9 cellular contexts compared by ENCODE assay signal in the genomic region with DNA sequence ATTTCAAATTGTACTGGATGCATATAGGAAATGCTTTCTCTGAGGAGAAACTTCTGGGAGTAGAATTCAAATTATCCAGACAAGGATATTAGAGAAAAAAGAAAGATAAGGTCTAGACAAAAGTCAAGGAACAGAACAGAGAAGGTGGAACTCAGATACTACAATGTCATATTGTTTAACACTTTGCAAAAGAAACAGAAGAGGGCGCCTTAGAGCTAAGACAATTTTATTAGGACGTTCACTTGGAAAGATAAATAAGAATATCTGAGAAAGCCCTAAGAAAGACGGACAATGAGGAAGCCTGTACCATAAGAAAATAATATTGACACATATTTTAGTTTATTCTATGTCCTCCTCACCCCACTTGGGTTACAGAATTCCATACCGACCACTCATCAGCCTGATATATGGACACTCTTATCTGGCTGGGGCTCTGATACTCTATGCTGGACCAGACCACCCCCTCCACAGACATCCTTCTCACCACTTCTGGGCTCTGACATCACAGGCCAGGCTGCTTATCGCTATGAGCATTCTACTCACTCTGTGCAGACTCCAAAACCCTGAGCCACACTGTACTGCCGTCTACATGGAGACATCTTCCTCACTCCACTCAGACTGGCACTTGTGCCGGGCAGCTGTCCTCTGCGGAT. TPM values are rescaled to one million over a fixed set of nuclear protein-coding genes. Genes with fewer than 3 reads are reported as not detected.
DNase-seq lines count a peak whose midpoint lies in the region; ATAC-seq, FAIRE-seq and TF ChIP-seq lines count a peak whose summit lies in the region.
"Had no signal": no experiment of that assay in that cellular context is flagged by ENCODE, and none has a peak within 500 bp of the region (broad histone marks: within the 10 kb centered on the region; RNA-seq: fewer than 3 reads in every experiment).

No MANE protein-coding gene starts in this region.

- WGBS in endodermal cell (ENCODE audit: insufficient coverage in 1 of 2, insufficient read length in 1 of 2), 2 experiments = 55 to 73% methylated on average over 5 to 7 of the region's 8 CpGs

- no peak overlapping the region for H3K27ac Mint-ChIP-seq in endodermal cell
- peak overlapping the region in 2 of 10 donors; percentile 29 to 49 for H3K27ac Mint-ChIP-seq in naive thymus-derived CD8-positive, alpha-beta T cell

- CTCF ChIA-PET in AG04450 (lab: Charles Lee) = interaction anchor here (0.6 to 2.9 kb wide), 15 partner anchors 9 to 851 kb away, joined by 3 to 22 read pairs (median 3); partner anchors contain the start of genes AK3 and JAK2

- no peaks in the 10 kb centered on the region for H3K79me2 ChIP-seq in OCI-LY3 (ENCODE audit: low read length)

- no peak overlapping the region for H2AFZ ChIP-seq in OCI-LY3 (ENCODE audit: low read depth, low read length)

- H3K9me3 Mint-ChIP-seq in endodermal cell = peaks cover 5% of the 10 kb centered on the region
- no peaks in the 10 kb centered on the region for H3K9me3 Mint-ChIP-seq in naive thymus-derived CD8-positive, alpha-beta T cell

- no peaks in the 10 kb centered on the region for H3K36me3 Mint-ChIP-seq in endodermal cell (ENCODE audit: low read depth)
- H3K36me3 Mint-ChIP-seq in naive thymus-derived CD8-positive, alpha-beta T cell = no peaks in the 10 kb centered on the region

- H3K9me3 ChIP-seq in AG04450 (ENCODE audit: control insufficient read depth, insufficient read depth, low read length) (no peaks in the 10 kb centered on the region), OCI-LY3 (ENCODE audit: insufficient read depth, low read length) (no peaks in the 10 kb centered on the region), endodermal cell (ENCODE audit: control insufficient read depth, low read length) (no peaks in the 10 kb centered on the region)
- H3K9me3 ChIP-seq: HAP-1 had no signal

- POLR2A ChIA-PET in AG04450 (lab: Yijun Ruan, JAX) = interaction anchor here (0.6 kb wide), 1 partner anchor 1340 kb away, joined by 3 read pairs; no protein-coding TSS in a partner anchor
- POLR2A ChIA-PET in naive thymus-derived CD8-positive, alpha-beta T cell (lab: Charles Lee) = interaction anchor here (0.7 to 1.9 kb wide), 2 partner anchors 10 to 376 kb away, joined by 3 to 7 read pairs; partner anchors contain the start of gene AK3

- no peak overlapping the region for H3K4me3 Mint-ChIP-seq in endodermal cell
- no peak overlapping the region for H3K4me3 Mint-ChIP-seq in naive thymus-derived CD8-positive, alpha-beta T cell

- no peak overlapping the region for H3K9ac ChIP-seq in OCI-LY3 (ENCODE audit: low read length)
- H3K9ac ChIP-seq in endodermal cell (ENCODE audit: extremely low read depth, low read length, poor library complexity, severe bottlenecking) = no peak overlapping the region

- no peaks in the 10 kb centered on the region for H4K20me1 ChIP-seq in OCI-LY3 (ENCODE audit: insufficient read depth, low read length)

- peak; percentile 83 for FAIRE-seq in GM18507 (lab: Jason Lieb, UNC)

- peak; percentile 62 for TF ChIP-seq CTCF in AG04450 (IDR thresholded peaks at IDR 0.05; ENCODE audit: low read depth, low read length)
- TF ChIP-seq CTCF in OCI-LY3 (IDR thresholded peaks at IDR 0.05; ENCODE audit: low read depth, low read length) = peak; percentile 71
- peak; percentile 80 for TF ChIP-seq CTCF in endodermal cell (conservative IDR thresholded peaks at IDR 0.05)

- DNase-seq in AG04450 (ENCODE audit: low read depth, low spot score) (peak; percentile 11), GM18507 (ENCODE audit: extremely low spot score, insufficient read length, low read depth) (no peak), endodermal cell (no peak), ureter (ENCODE audit: low spot score) (no peak)
- peak in 3 of 10 donors; percentile 33 to 40 (median 39) for DNase-seq in naive thymus-derived CD8-positive, alpha-beta T cell

- ATAC-seq in naive thymus-derived CD8-positive, alpha-beta T cell = peak; percentile 53 to 56
- ATAC-seq in HG03432 (IDR thresholded peaks at IDR 0.05; ENCODE audit: unreplicated experiment) = no peak
- ATAC-seq in HG03280 (IDR thresholded peaks at IDR 0.05; ENCODE audit: unreplicated experiment) = no peak

- H3K4me2 ChIP-seq in OCI-LY3 (ENCODE audit: low read length) = no peak overlapping the region

- H3K4me3 ChIP-seq in AG04450 (ENCODE audit: low read depth, low read length) = no peak overlapping the region
- no peak overlapping the region for H3K4me3 ChIP-seq in OCI-LY3 (ENCODE audit: low read length)
- no peak overlapping the region for H3K4me3 ChIP-seq in endodermal cell (ENCODE audit: low read length)
- H3K4me3 ChIP-seq: HAP-1 had no signal

- no peaks in the 10 kb centered on the region for H3K4me1 Mint-ChIP-seq in endodermal cell
- peaks cover 0 to 10% (median 4%) of the 10 kb centered on the region in 4 donors for H3K4me1 Mint-ChIP-seq in naive thymus-derived CD8-positive, alpha-beta T cell

- H3K36me3 ChIP-seq in OCI-LY3 (replicated peaks; ENCODE audit: low read depth, low read length) = no peaks in the 10 kb centered on the region
- no peaks in the 10 kb centered on the region for H3K36me3 ChIP-seq in endodermal cell (ENCODE audit: control insufficient read depth, insufficient read depth, low read length)
- H3K36me3 ChIP-seq: HAP-1 had no signal

- no peak overlapping the region for H3K27ac ChIP-seq in AG04450 (ENCODE audit: low read depth, low read length)
- H3K27ac ChIP-seq in OCI-LY3 (ENCODE audit: low read length) = no peak overlapping the region
- no peak overlapping the region for H3K27ac ChIP-seq in endodermal cell (ENCODE audit: low read depth, low read length)

- H3K27me3 ChIP-seq in AG04450 (ENCODE audit: control insufficient read depth, insufficient read depth, low read length) = no peaks in the 10 kb centered on the region
- H3K27me3 ChIP-seq in OCI-LY3 (ENCODE audit: low read depth, low read length) = peaks cover 15% of the 10 kb centered on the region
- no peaks in the 10 kb centered on the region for H3K27me3 ChIP-seq in endodermal cell (ENCODE audit: control insufficient read depth, insufficient read depth, low read length, poor library complexity, severe bottlenecking)

- H3K27me3 Mint-ChIP-seq in endodermal cell (ENCODE audit: insufficient read depth) = no peaks in the 10 kb centered on the region
- H3K27me3 Mint-ChIP-seq in naive thymus-derived CD8-positive, alpha-beta T cell = peaks cover 0 to 4% (median 0%) of the 10 kb centered on the region in 5 donors

- peaks cover 4% of the 10 kb centered on the region for H3K4me1 ChIP-seq in OCI-LY3 (ENCODE audit: low read length)
- H3K4me1 ChIP-seq in endodermal cell (ENCODE audit: control insufficient read depth, insufficient read depth, low read length) = no peaks in the 10 kb centered on the region

RNA-seq across cellular contexts. Expression of gene AK3, which starts 9.1 kb away (rescaled TPM):
- 52.1 and 70.3 TPM in 2 replicates for polyA plus RNA-seq in AG04450 (2011; rRNA removed)
- 20.6 and 25.5 TPM in 2 replicates for polyA minus RNA-seq in AG04450 (2011; rRNA and poly(A)+ RNA removed)
- total RNA-seq in endodermal cell (10 to 100 TPM; 51.5 to 59.8 TPM), ureter (81.6 TPM)
- polyA plus RNA-seq in endodermal cell (2013, experiment 1 of 2) = 65.6 TPM
- polyA plus RNA-seq in endodermal cell (2013, experiment 2 of 2) = 59.0 TPM
- 10 to 100 TPM; 29.0 to 37.4 TPM for total RNA-seq in naive thymus-derived CD8-positive, alpha-beta T cell
- polyA plus RNA-seq in naive thymus-derived CD8-positive, alpha-beta T cell = 10 to 100 TPM; 41.6 to 58.8 (median 46.1) TPM

RNA-seq across cellular contexts. Expression of gene RCL1, which starts 42.6 kb away (rescaled TPM):
- polyA plus RNA-seq in AG04450 (2011; rRNA removed) = 7.0 and 7.8 TPM in 2 replicates
- polyA minus RNA-seq in AG04450 (2011; rRNA and poly(A)+ RNA removed) = 9.1 and 14.7 TPM in 2 replicates
- total RNA-seq in endodermal cell (10 to 100 TPM; 13.2 to 18.6 TPM), ureter (35.1 TPM)
- 13.7 TPM for polyA plus RNA-seq in endodermal cell (2013, experiment 1 of 2)
- 13.8 TPM for polyA plus RNA-seq in endodermal cell (2013, experiment 2 of 2)
- total RNA-seq in naive thymus-derived CD8-positive, alpha-beta T cell = 10 to 100 TPM; 26.1 to 28.3 TPM
- 10 to 100 TPM; 18.7 to 22.2 (median 20.2) TPM for polyA plus RNA-seq in naive thymus-derived CD8-positive, alpha-beta T cell

Comparison
In these comparisons a context has a peak if more than half of its experiments do, and no peak if none do; other contexts are left out.
1. ATAC-seq: peak in naive thymus-derived CD8-positive, alpha-beta T cell (2 of 2); none in HG03432 (single experiment) and HG03280 (single experiment).
2. Peak in every context shown above with its lines, with median percentiles within 50 percentile points of each other: CTCF ChIP-seq.